Comparison of ENCODE assay signal across 8 cellular contexts in genomic region chr1:120942223-120942944, GRCh38. TPM values are rescaled to one million over a fixed set of nuclear protein-coding genes. Genes with fewer than 3 reads are reported as not detected.
DNase-seq lines count a peak whose midpoint lies in the region; ATAC-seq and TF ChIP-seq lines count a peak whose summit lies in the region.
"Not testable (repeated sequence)": the region's sequence is repeated elsewhere in the genome, so short reads cannot be mapped to it uniquely, and the experiment has no call there.

No MANE protein-coding gene starts in this region.

- not testable (repeated sequence) for TF ChIP-seq CTCF in 22Rv1 (IDR thresholded peaks at IDR 0.05)

- not testable (repeated sequence) for H3K36me3 ChIP-seq in skeletal muscle tissue (ENCODE audit: control insufficient read depth in 3 of 3, insufficient read depth in 3 of 3, low read length in 3 of 3)

- H3K4me1 ChIP-seq in skeletal muscle tissue (ENCODE audit: control insufficient read depth in 3 of 3, insufficient read depth in 3 of 3, low read length in 3 of 3), result not testable (repeated sequence)

- H3K27me3 ChIP-seq in skeletal muscle tissue (ENCODE audit: control insufficient read depth in 3 of 3, insufficient read depth in 3 of 3, low read length in 3 of 3), result not testable (repeated sequence)

- peak overlapping the region; percentile 63 to 67 (median 66) for H3K4me3 ChIP-seq in skeletal muscle tissue (ENCODE audit: low read length in 3 of 3)

- peak overlapping the region; percentile 50 to 73 (median 72) for H3K9ac ChIP-seq in skeletal muscle tissue (ENCODE audit: low read depth in 1 of 3, low read length in 3 of 3)

- peak overlapping the region; percentile 46 for H3K27ac ChIP-seq in 22Rv1
- peak overlapping the region; percentile 72 for H3K27ac ChIP-seq in caudate nucleus (ENCODE audit: low read depth, low read length)
- peak overlapping the region; percentile 2 for H3K27ac ChIP-seq in skeletal muscle tissue (ENCODE audit: low read depth, low read length)

- not testable (repeated sequence) for H3K9me3 ChIP-seq in skeletal muscle tissue (ENCODE audit: control insufficient read depth in 3 of 3, low read length in 3 of 3)

- peak; percentile 9 for DNase-seq in NCI-H2196 treated with DMSO at 0.1 percent for 48 hours (lab: John Stamatoyannopoulos, UW; ENCODE audit: unreplicated experiment)
- DNase-seq in activated CD4-positive, alpha-beta T cell treated with anti-CD3 and anti-CD28 coated beads for 1 hour, result peak; percentile 63
- peak in 52 of 61 donors; percentile 0 to 75 (median 34) for DNase-seq in caudate nucleus (lab: John Stamatoyannopoulos, UW)
- peak; percentile 94 for DNase-seq in islet precursor cell

- ATAC-seq in GM18861 (IDR thresholded peaks at IDR 0.05; ENCODE audit: unreplicated experiment), result peak; percentile 62
- ATAC-seq in HG02981 (IDR thresholded peaks at IDR 0.05; ENCODE audit: unreplicated experiment), result peak; percentile 68

RNA-seq across cellular contexts. Expression of gene PPIAL4A, which starts 52.8 kb away (rescaled TPM):
- not detected for total RNA-seq in skeletal muscle tissue

Comparison
In these comparisons a context has a peak if more than half of its experiments do, and no peak if none do; other contexts are left out.
1. Peak in every context shown above with its lines: DNase-seq, ATAC-seq, H3K4me3 ChIP-seq and H3K27ac ChIP-seq.
2. H3K27ac ChIP-seq: peak in every context shown above with its lines; median percentile 72 in caudate nucleus; 46 in 22Rv1; 2 in skeletal muscle tissue.
3. DNase-seq: peak in every context shown above with its lines; median percentile 94 in islet precursor cell; 63 in activated CD4-positive, alpha-beta T cell treated with anti-CD3 and anti-CD28 coated beads for 1 hour; 34 in caudate nucleus; 9 in NCI-H2196 treated with DMSO at 0.1 percent for 48 hours.